ENCODE assay signal across 31 cellular contexts in the genomic region with DNA sequence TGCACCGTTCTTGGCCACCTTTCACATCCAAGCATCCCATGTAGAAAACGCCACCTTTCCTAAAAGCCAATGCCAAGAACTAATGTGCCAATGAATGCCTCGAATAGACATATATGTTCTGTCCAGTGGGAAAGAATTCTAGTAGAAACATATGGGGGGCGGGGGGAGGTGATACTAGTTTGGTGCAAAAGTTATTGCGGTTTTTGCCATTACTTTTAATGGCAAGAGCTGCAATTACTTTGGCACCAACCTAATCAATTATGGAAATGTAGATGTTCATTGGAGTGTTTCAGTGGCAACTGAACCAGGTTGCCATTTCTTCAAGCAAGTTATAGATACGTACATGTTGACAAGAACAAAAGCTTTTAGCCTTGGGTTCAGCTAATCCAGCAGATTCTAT. TPM values are rescaled to one million over a fixed set of nuclear protein-coding genes. Genes with fewer than 3 reads are reported as not detected.
DNase-seq lines count a peak whose midpoint lies in the region; ATAC-seq, FAIRE-seq and TF ChIP-seq lines count a peak whose summit lies in the region.
"Had no signal": no experiment of that assay in that cellular context is flagged by ENCODE, and none has a peak within 500 bp of the region (broad histone marks: within the 10 kb centered on the region; RNA-seq: fewer than 3 reads in every experiment).

No MANE protein-coding gene starts in this region.

- TF ChIP-seq CTCF in A549 (IDR thresholded peaks at IDR 0.05) (no peak), VCaP (conservative IDR thresholded peaks at IDR 0.05) (no peak), upper lobe of right lung (IDR thresholded peaks at IDR 0.05) (no peak)

- H3K36me3 ChIP-seq in mesenchymal stem cell (ENCODE audit: control insufficient read depth in 1 of 2, insufficient read depth in 2 of 2, low read depth in 1 of 2, low read length in 2 of 2) = no peaks in the 10 kb centered on the region
- no peaks in the 10 kb centered on the region for H3K36me3 ChIP-seq in upper lobe of right lung
- H3K36me3 ChIP-seq: BE2C, BLaER1 had no signal

- no peaks in the 10 kb centered on the region for H3K79me1 ChIP-seq in mesenchymal stem cell (replicated peaks; ENCODE audit: low read length, poor library complexity, severe bottlenecking)

- peak; percentile 7 for DNase-seq in activated CD8-positive, alpha-beta memory T cell treated with anti-CD3 and anti-CD28 coated beads, Interleukin-2, amount 10 ng/mL, durations not matched to agents 7 days and 5 days
- no peak for DNase-seq in activated CD8-positive, alpha-beta memory T cell treated with anti-CD3 and anti-CD28 coated beads, Interleukin-2, amount 50 U/mL, for 48 hours
- DNase-seq in A549 (ENCODE audit: low read depth in 1 of 2, low spot score in 1 of 2) (no peak), mesenchymal stem cell (no peak), amygdala (lab: John Stamatoyannopoulos, UW) (no peak), upper lobe of right lung (no peak)
- DNase-seq: BE2C; C1 segment of cervical spinal cord; CD4-positive, alpha-beta memory T cell; CD4-positive, CD25-positive, alpha-beta regulatory T cell; CD8-positive, alpha-beta memory T cell; COR-L47; DMS 273 treated with DMSO at 0.1 percent for 48 hours; DMS153; DMS53; DMS79; DND-41; EL; GDM1 had no signal

- TF ChIP-seq EP300 in A549 (IDR thresholded peaks at IDR 0.05) = no peak

- H3K9me3 Mint-ChIP-seq in activated CD8-positive, alpha-beta memory T cell treated with anti-CD3 and anti-CD28 coated beads, Interleukin-2, amount 10 ng/mL, durations not matched to agents 7 days and 5 days (ENCODE audit: low read depth) = no peaks in the 10 kb centered on the region
- H3K9me3 Mint-ChIP-seq: CD14-positive monocyte; CD4-positive, alpha-beta memory T cell had no signal

- H3K4ac ChIP-seq in mesenchymal stem cell (ENCODE audit: low read depth in 1 of 2, low read length in 2 of 2) = no peak overlapping the region

- TF ChIP-seq RAD21 in A549 (conservative IDR thresholded peaks at IDR 0.05 in 1 of 2, IDR thresholded peaks at IDR 0.05 in 1 of 2) = no peak

- no peak overlapping the region for H3K9ac ChIP-seq in mesenchymal stem cell (ENCODE audit: low read length)
- H3K9ac ChIP-seq: BLaER1 had no signal

- no peak overlapping the region for H4K91ac ChIP-seq in mesenchymal stem cell (ENCODE audit: low read length)

- peaks cover 0 to 4% of the 10 kb centered on the region in 2 experiments for H3K27me3 ChIP-seq in mesenchymal stem cell (ENCODE audit: control insufficient read depth in 1 of 2, insufficient read depth in 1 of 2, low read length in 2 of 2)
- no peaks in the 10 kb centered on the region for H3K27me3 ChIP-seq in upper lobe of right lung
- H3K27me3 ChIP-seq: BE2C, BLaER1 had no signal

- H3K4me2 ChIP-seq in A549 (peak overlapping the region; percentile 57), mesenchymal stem cell (ENCODE audit: low read length, poor library complexity, severe bottlenecking) (no peak overlapping the region)
- H3K4me2 ChIP-seq: BLaER1 had no signal

- intact Hi-C loops in upper lobe of right lung (cut with DNase I) = no loop called here

- no peak for ATAC-seq in activated CD8-positive, alpha-beta memory T cell treated with anti-CD3 and anti-CD28 coated beads, Interleukin-2, amount 10 ng/mL, durations not matched to agents 7 days and 5 days
- ATAC-seq in A549 (no peak), upper lobe of right lung (no peak)
- ATAC-seq: GM12878 had no signal

- 71% methylated on average over 6 of the region's 6 CpGs for WGBS in A549 (ENCODE audit: missing lambda C conversion rate)
- 90% methylated on average over 4 of the region's 6 CpGs for WGBS in mesenchymal stem cell

- H2AFZ ChIP-seq in mesenchymal stem cell (ENCODE audit: low read depth, low read length) = no peak overlapping the region

- peak overlapping the region; percentile 67 for H2AK5ac ChIP-seq in mesenchymal stem cell (ENCODE audit: low read length, severe bottlenecking)

- H3K18ac ChIP-seq in mesenchymal stem cell (ENCODE audit: low read depth in 1 of 2, low read length in 2 of 2) = no peak overlapping the region

- no peak for TF ChIP-seq POLR2A in A549 (IDR thresholded peaks at IDR 0.05; ENCODE audit: low read length)

- no peak for FAIRE-seq in A549 (lab: Jason Lieb, UNC)
- FAIRE-seq: GM12878, GM12892, GM18507 had no signal

- H3K4me3 ChIP-seq in A549 (no peak overlapping the region), mesenchymal stem cell (ENCODE audit: insufficient read depth in 1 of 2, low read depth in 1 of 2, low read length in 2 of 2) (no peak overlapping the region), upper lobe of right lung (no peak overlapping the region)
- H3K4me3 ChIP-seq: BLaER1, GM12878 had no signal

- no peaks in the 10 kb centered on the region for H3K4me1 Mint-ChIP-seq in activated CD8-positive, alpha-beta memory T cell treated with anti-CD3 and anti-CD28 coated beads, Interleukin-2, amount 10 ng/mL, durations not matched to agents 7 days and 5 days
- H3K4me1 Mint-ChIP-seq: CD14-positive monocyte; CD4-positive, alpha-beta memory T cell; CD4-positive, CD25-positive, alpha-beta regulatory T cell; CD8-positive, alpha-beta memory T cell had no signal

- no peak overlapping the region for H2BK15ac ChIP-seq in mesenchymal stem cell (ENCODE audit: low read depth, poor library complexity, severe bottlenecking)

- H3K36me3 Mint-ChIP-seq in activated CD8-positive, alpha-beta memory T cell treated with anti-CD3 and anti-CD28 coated beads, Interleukin-2, amount 10 ng/mL, durations not matched to agents 7 days and 5 days = no peaks in the 10 kb centered on the region
- H3K36me3 Mint-ChIP-seq: CD14-positive monocyte; CD4-positive, alpha-beta memory T cell; CD4-positive, CD25-positive, alpha-beta regulatory T cell; CD8-positive, alpha-beta memory T cell had no signal

- no peak overlapping the region for H3K14ac ChIP-seq in mesenchymal stem cell (ENCODE audit: low read length in 2 of 2)

- H3K27me3 Mint-ChIP-seq in activated CD8-positive, alpha-beta memory T cell treated with anti-CD3 and anti-CD28 coated beads, Interleukin-2, amount 10 ng/mL, durations not matched to agents 7 days and 5 days = peaks cover 22% of the 10 kb centered on the region

- H4K8ac ChIP-seq in mesenchymal stem cell (ENCODE audit: low read length) = no peak overlapping the region

- H3K4me3 Mint-ChIP-seq in activated CD8-positive, alpha-beta memory T cell treated with anti-CD3 and anti-CD28 coated beads, Interleukin-2, amount 10 ng/mL, durations not matched to agents 7 days and 5 days = no peak overlapping the region
- H3K4me3 Mint-ChIP-seq: CD14-positive monocyte; CD4-positive, alpha-beta memory T cell; CD4-positive, CD25-positive, alpha-beta regulatory T cell; CD8-positive, alpha-beta memory T cell had no signal

- H3K4me1 ChIP-seq in A549 = peaks cover 15% of the 10 kb centered on the region
- H3K4me1 ChIP-seq in mesenchymal stem cell (ENCODE audit: control insufficient read depth, insufficient read depth, low read depth, low read length) = peaks cover 3% of the 10 kb centered on the region
- no peaks in the 10 kb centered on the region for H3K4me1 ChIP-seq in upper lobe of right lung
- H3K4me1 ChIP-seq: BE2C, BLaER1 had no signal

- H2BK5ac ChIP-seq in mesenchymal stem cell (ENCODE audit: low read depth, low read length, poor library complexity, severe bottlenecking) = no peak overlapping the region

- no peak overlapping the region for H3K23ac ChIP-seq in mesenchymal stem cell (ENCODE audit: low read length in 2 of 2)

- H3K27ac ChIP-seq in A549 (peak overlapping the region in 1 of 2 experiments; percentile 33; a peak in 1 of 6 replicates), VCaP (peak overlapping the region; percentile 5; the same call in 1 of the 2 replicates), mesenchymal stem cell (ENCODE audit: low read length, poor library complexity, severe bottlenecking) (peak overlapping the region; percentile 86), upper lobe of right lung (no peak overlapping the region)
- H3K27ac ChIP-seq: 22Rv1, BLaER1 had no signal

- CTCF ChIA-PET in activated CD8-positive, alpha-beta memory T cell treated with anti-CD3 and anti-CD28 coated beads, Interleukin-2, amount 10 ng/mL, durations not matched to agents 7 days and 5 days (lab: Charles Lee) = no interaction called here
- CTCF ChIA-PET in A549 (lab: Yijun Ruan, JAX) = interaction anchor here (1.1 kb wide), 1 partner anchor 44 kb away, joined by 3 read pairs; no protein-coding TSS in a partner anchor

- no peak overlapping the region for H3K27ac Mint-ChIP-seq in activated CD8-positive, alpha-beta memory T cell treated with anti-CD3 and anti-CD28 coated beads, Interleukin-2, amount 10 ng/mL, durations not matched to agents 7 days and 5 days
- H3K27ac Mint-ChIP-seq: CD14-positive monocyte; CD4-positive, alpha-beta memory T cell; CD8-positive, alpha-beta memory T cell had no signal

- POLR2A ChIA-PET in A549 (lab: Yijun Ruan, JAX) = no interaction called here

- no peak overlapping the region for H2BK120ac ChIP-seq in mesenchymal stem cell (ENCODE audit: low read depth, low read length)

- no peak overlapping the region for H2BK12ac ChIP-seq in mesenchymal stem cell (ENCODE audit: low read length in 2 of 2)

- H3K9me3 ChIP-seq in A549 (no peaks in the 10 kb centered on the region), mesenchymal stem cell (ENCODE audit: control insufficient read depth, low read length) (no peaks in the 10 kb centered on the region), upper lobe of right lung (no peaks in the 10 kb centered on the region)
- H3K9me3 ChIP-seq: BE2C, BLaER1 had no signal

TF ChIP-seq in A549, 52 proteins besides CTCF, POLR2A, EP300 and RAD21:
- no peak for TF ChIP-seq HOXB5 (CRISPR knock-in tag; IDR thresholded peaks at IDR 0.05)

RNA-seq across cellular contexts. Expression of a gene that starts 34.6 kb away (rescaled TPM):
- not detected for total RNA-seq in activated CD8-positive, alpha-beta memory T cell treated with anti-CD3 and anti-CD28 coated beads, Interleukin-2, amount 10 ng/mL, durations not matched to agents 7 days and 5 days
- polyA plus RNA-seq in A549 (2011; rRNA removed) (0.09 and 0.19 TPM in 2 replicates), A549 (2017; fragmentation: RNase III; extraction: RNeasy Plus Mini Kit Qiagen cat#74134 plus additional on column Dnase treatment) (0.04 to 0.05 TPM in 2 of 3 replicates, not detected in the other)
- 0.03 TPM in 1 of 2 replicates, not detected in the other for polyA plus RNA-seq in A549 (2012; cell fraction: cytosol; rRNA removed)
- polyA plus RNA-seq in A549 (2012; cell fraction: nucleus; rRNA removed) = 0.04 TPM in 1 of 2 replicates, not detected in the other
- polyA minus RNA-seq in A549 (2011; rRNA and poly(A)+ RNA removed) = not detected in 2 replicates
- polyA plus RNA-seq in mesenchymal stem cell (2013, experiment 1 of 2) = not detected
- not detected for polyA plus RNA-seq in mesenchymal stem cell (2013, experiment 2 of 2)
- total RNA-seq in upper lobe of right lung = not detected
- total RNA-seq: A172; A673; CD4-positive, alpha-beta memory T cell; CD4-positive, CD25-positive, alpha-beta regulatory T cell; CD8-positive, alpha-beta memory T cell; Daoy; G401; GM12878 had no signal
- polyA plus RNA-seq: AG04450; CD14-positive monocyte; CD4-positive, alpha-beta memory T cell; CD4-positive, CD25-positive, alpha-beta regulatory T cell; CD8-positive, alpha-beta memory T cell; GM12878 had no signal
